ENCODE assay signal across 8 cellular contexts in the genomic region with DNA sequence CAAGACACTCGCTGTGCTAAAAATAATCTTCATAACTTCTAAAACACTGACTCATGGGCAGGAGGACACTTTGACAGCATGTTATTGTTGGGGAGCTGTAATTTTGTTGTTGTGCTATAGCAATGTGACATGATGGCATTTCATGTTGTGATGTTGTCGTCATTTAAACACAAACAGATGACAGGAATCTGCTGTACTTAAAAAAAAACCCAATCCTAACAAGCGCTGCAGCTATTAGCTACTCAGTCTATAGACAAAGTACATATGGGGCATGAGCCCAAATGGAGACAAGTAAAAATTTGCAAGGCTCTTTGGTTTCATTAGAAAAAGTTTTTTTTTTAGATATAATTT. TPM values are rescaled to one million over a fixed set of nuclear protein-coding genes. Genes with fewer than 3 reads are reported as not detected.
DNase-seq lines count a peak whose midpoint lies in the region; ATAC-seq, FAIRE-seq and TF ChIP-seq lines count a peak whose summit lies in the region.

No MANE protein-coding gene starts in this region.

- H3K36me3 ChIP-seq in GM23338 (ENCODE audit: insufficient read depth) (no peaks in the 10 kb centered on the region), uterus (no peaks in the 10 kb centered on the region)

- H3K9me3 ChIP-seq in A549 (no peaks in the 10 kb centered on the region), uterus (no peaks in the 10 kb centered on the region)

- peaks cover 7% of the 10 kb centered on the region for H3K27me3 Mint-ChIP-seq in GM23338 (ENCODE audit: insufficient read depth, low read depth, poor library complexity)

- peak overlapping the region; percentile 89 for H3K4me3 ChIP-seq in A549
- peak overlapping the region; percentile 81 for H3K4me3 ChIP-seq in GM23338
- peak overlapping the region; percentile 67 to 86 for H3K4me3 ChIP-seq in uterus

- POLR2A ChIA-PET in A549 (lab: Yijun Ruan, JAX), result interaction anchor here (1.8 to 2.3 kb wide), 2 partner anchors 28 to 152 kb away, joined by 5 to 22 read pairs; partner anchors contain the start of gene MYO5A

- H3K9me2 ChIP-seq in GM23338 (ENCODE audit: insufficient read depth), result no peaks in the 10 kb centered on the region

- no peak for ATAC-seq in A549
- no peak for ATAC-seq in GM23338
- ATAC-seq in GM21367 (IDR thresholded peaks at IDR 0.05; ENCODE audit: unreplicated experiment), result no peak

- no peaks in the 10 kb centered on the region for H3K79me2 ChIP-seq in GM23338 (replicated peaks; ENCODE audit: insufficient read depth)

- H2AFZ ChIP-seq in GM23338, result peak overlapping the region; percentile 88; the same call in 1 of the 2 replicates

- H3K4me1 ChIP-seq in A549, result peaks cover 11% of the 10 kb centered on the region; the same call in 2 of the 3 replicates
- peaks cover 13% of the 10 kb centered on the region for H3K4me1 ChIP-seq in GM23338 (ENCODE audit: insufficient read depth)
- H3K4me1 ChIP-seq in uterus, result peaks cover 0 to 9% of the 10 kb centered on the region in 2 donors

- peak overlapping the region; percentile 96 for H3K4me2 ChIP-seq in A549
- peak overlapping the region; percentile 88 for H3K4me2 ChIP-seq in GM23338

- H3K27me3 ChIP-seq in GM23338 (ENCODE audit: insufficient read depth) (no peaks in the 10 kb centered on the region), layer of hippocampus (ENCODE audit: control insufficient read depth, insufficient read depth, low read length) (no peaks in the 10 kb centered on the region), uterus (no peaks in the 10 kb centered on the region)

- intact Hi-C loops in uterus (cut with DNase I; ENCODE audit: low total_unique reads), result no loop called here

- peak overlapping the region; percentile 97 for H3K4me3 Mint-ChIP-seq in GM23338

- peaks cover 16% of the 10 kb centered on the region for H3K4me1 Mint-ChIP-seq in GM23338

- peak; percentile 7 for FAIRE-seq in A549 (lab: Jason Lieb, UNC)

- H3K27ac ChIP-seq in A549 (peak overlapping the region; percentile 69 to 89; a peak in 4 of 6 replicates), GM23338 (ENCODE audit: low read depth) (no peak overlapping the region; the same call in 1 of the 2 replicates), layer of hippocampus (ENCODE audit: low read depth, low read length) (peak overlapping the region; percentile 46), uterus (peak overlapping the region; percentile 89 to 99)

- H3K36me3 Mint-ChIP-seq in GM23338 (ENCODE audit: low read depth), result no peaks in the 10 kb centered on the region

- no peaks in the 10 kb centered on the region for H3K9me3 Mint-ChIP-seq in GM23338

- TF ChIP-seq POLR2A in A549 (IDR thresholded peaks at IDR 0.05; ENCODE audit: low read length) (no peak), uterus (IDR thresholded peaks at IDR 0.05) (no peak)

- TF ChIP-seq RAD21 in A549 (conservative IDR thresholded peaks at IDR 0.05 in 1 of 2, IDR thresholded peaks at IDR 0.05 in 1 of 2), result no peak

- DNase-seq in A549 (ENCODE audit: low read depth in 1 of 2, low spot score in 1 of 2), result peak in 1 of 2 experiments; percentile 6
- DNase-seq in GM23338 (ENCODE audit: low spot score), result no peak
- DNase-seq in amniotic stem cell (lab: John Stamatoyannopoulos, UW), result peak; percentile 56
- DNase-seq in uterus, result no peak
- DNase-seq in NCI-H2029 (lab: John Stamatoyannopoulos, UW), result no peak
- DNase-seq in cortex of kidney (lab: John Stamatoyannopoulos, UW), result no peak

- 67% methylated on average over 3 of the region's 3 CpGs for WGBS in A549 (ENCODE audit: missing lambda C conversion rate)

- CTCF ChIA-PET in A549 (lab: Yijun Ruan, JAX), result interaction anchor here (0.6 to 1.7 kb wide), 7 partner anchors 13 to 440 kb away, joined by 3 to 6 read pairs (median 3); no protein-coding TSS in a partner anchor

- no peaks in the 10 kb centered on the region; the same call in 1 of the 2 replicates for H3F3A ChIP-seq in GM23338 (replicated peaks; ENCODE audit: low read depth)

- TF ChIP-seq CTCF in A549 (IDR thresholded peaks at IDR 0.05), result no peak
- no peak for TF ChIP-seq CTCF in GM23338 (conservative IDR thresholded peaks at IDR 0.05; ENCODE audit: low read depth in 2 of 2)
- no peak for TF ChIP-seq CTCF in uterus (IDR thresholded peaks at IDR 0.05)

- no peak overlapping the region for H3K27ac Mint-ChIP-seq in GM23338

- no peaks in the 10 kb centered on the region for H4K20me1 ChIP-seq in GM23338 (replicated peaks; ENCODE audit: insufficient read depth)

- TF ChIP-seq EP300 in A549 (IDR thresholded peaks at IDR 0.05), result no peak

TF ChIP-seq in A549, 52 proteins besides CTCF, POLR2A, EP300 and RAD21:
- TF ChIP-seq REST (IDR thresholded peaks at IDR 0.05) (no peak), PHF8 (IDR thresholded peaks at IDR 0.05; ENCODE audit: borderline replicate concordance, low read depth) (no peak), FOSL2 (IDR thresholded peaks at IDR 0.05) (no peak), FOSL2 (CRISPR knock-in tag; IDR thresholded peaks at IDR 0.05) (no peak)
TF ChIP-seq in A549: peak in this region for 0.

TF ChIP-seq in GM23338, 12 proteins besides CTCF, POLR2A, EP300 and RAD21 (continues in another document):
- TF ChIP-seq EZH2phosphoT487 (IDR thresholded peaks at IDR 0.05; ENCODE audit: unreplicated experiment) (no peak), ZNF331 (CRISPR knock-in tag; IDR thresholded peaks at IDR 0.05; ENCODE audit: low read depth) (no peak), ZNF462 (CRISPR knock-in tag; IDR thresholded peaks at IDR 0.05) (no peak), NANOG (IDR thresholded peaks at IDR 0.05; ENCODE audit: borderline replicate concordance) (no peak), POLR2AphosphoS5 (IDR thresholded peaks at IDR 0.05; ENCODE audit: low read depth) (no peak), JUNB (IDR thresholded peaks at IDR 0.05; ENCODE audit: unreplicated experiment) (no peak), STAT1 (IDR thresholded peaks at IDR 0.05; ENCODE audit: unreplicated experiment) (no peak)

RNA-seq across cellular contexts. Expression of gene ATOSA, which starts 0.8 kb away (rescaled TPM):
- polyA plus RNA-seq in A549 (2011; rRNA removed), result 22.6 and 25.9 TPM in 2 replicates
- polyA plus RNA-seq in A549 (2012; cell fraction: cytosol; rRNA removed), result 2.3 and 2.7 TPM in 2 replicates
- 3.5 and 5.2 TPM in 2 replicates for polyA plus RNA-seq in A549 (2012; cell fraction: nucleus; rRNA removed)
- 7.8 to 10.0 TPM (median 9.2 TPM) in 3 replicates for polyA plus RNA-seq in A549 (2017; fragmentation: RNase III; extraction: RNeasy Plus Mini Kit Qiagen cat#74134 plus additional on column Dnase treatment)
- polyA minus RNA-seq in A549 (2011; rRNA and poly(A)+ RNA removed), result 23.0 and 31.0 TPM in 2 replicates
- total RNA-seq in GM23338 (2014; rRNA removed; shearing (Covaris generic)), result 12.4 and 14.0 TPM in 2 replicates
- 6.2 and 7.5 TPM in 2 replicates for polyA plus RNA-seq in GM23338 (2016; fragmentation: Nextera tagmentation; extraction: Ambion mirVana)
- total RNA-seq in uterus, result 100 to 1,000 TPM in 1 of 4 donors, 10 to 100 TPM in 3; 45.0 to 114 (median 78.9) TPM
